ENCODE assay signal across 8 cellular contexts in the genomic region with DNA sequence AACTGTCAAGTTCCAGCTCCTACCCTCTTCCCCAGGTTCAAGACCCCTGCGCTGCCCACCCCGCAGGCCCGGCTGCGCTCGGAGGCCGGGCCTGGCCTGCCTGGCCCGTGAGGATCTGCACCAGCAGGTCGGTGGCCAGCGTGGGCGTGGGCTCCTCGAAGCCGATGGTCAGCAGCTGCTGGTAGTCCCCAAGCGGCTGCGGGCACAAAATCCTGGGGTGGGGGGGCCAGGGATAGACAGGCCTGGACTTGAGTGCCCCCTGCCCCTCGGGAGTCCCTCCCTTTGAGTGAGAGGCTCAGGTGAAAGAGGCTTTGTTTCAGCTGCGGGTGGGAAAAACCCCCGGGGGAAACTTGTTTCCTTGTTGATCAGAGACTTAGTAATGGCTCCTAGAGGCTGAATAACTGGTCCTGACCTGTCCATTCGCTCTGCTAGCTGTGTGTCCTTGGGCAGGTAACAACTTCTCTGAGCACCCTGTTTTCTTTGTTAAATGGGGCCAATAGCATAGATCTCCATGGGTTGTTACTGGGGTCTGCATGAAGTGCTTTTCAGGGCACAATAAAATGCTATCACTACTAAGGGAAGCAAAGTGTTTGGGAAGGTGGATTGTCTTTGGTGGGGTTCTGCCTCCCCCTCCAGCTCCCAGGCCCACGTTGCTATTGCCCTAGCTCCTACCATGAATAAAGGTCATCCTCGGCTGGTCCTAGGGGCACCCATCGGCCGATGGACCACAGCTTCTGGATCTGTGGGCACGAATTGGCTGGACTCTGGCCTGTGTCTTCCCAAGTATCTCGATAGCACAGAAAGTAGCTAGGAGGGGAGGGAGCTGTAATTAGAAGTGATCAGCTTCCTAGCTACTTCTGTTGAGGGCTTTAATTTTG. TPM values are rescaled to one million over a fixed set of nuclear protein-coding genes. Genes with fewer than 3 reads are reported as not detected.
A peak's percentile ranks its signal among the peaks of the same experiment; 100 is the strongest.
DNase-seq lines count a peak whose midpoint lies in the region; ATAC-seq and TF ChIP-seq lines count a peak whose summit lies in the region.

No MANE protein-coding gene starts in this region.

- H3K9me2 ChIP-seq in PC-9 (ENCODE audit: insufficient read depth), result no peaks in the 10 kb centered on the region

- H3K4me1 ChIP-seq in PC-9 (replicated peaks; ENCODE audit: insufficient read depth), result peaks cover 16% of the 10 kb centered on the region
- peaks cover 47% of the 10 kb centered on the region for H3K4me1 ChIP-seq in mononuclear cell (ENCODE audit: insufficient read depth, low read length)
- peaks cover 15 to 29% (median 19%) of the 10 kb centered on the region in 4 donors for H3K4me1 ChIP-seq in upper lobe of left lung

- POLR2A ChIA-PET in PC-9 (lab: Charles Lee; ENCODE audit: unreplicated experiment), result interaction anchor here (0.6 kb wide), 1 partner anchor 350 kb away, joined by 6 read pairs; no protein-coding TSS in a partner anchor

- no peaks in the 10 kb centered on the region for H4K20me1 ChIP-seq in PC-9 (ENCODE audit: insufficient read depth)

- DNase-seq in CD1c-positive myeloid dendritic cell (ENCODE audit: extremely low spot score) (peak; percentile 58), PC-9 (no peak), choroid plexus epithelial cell (ENCODE audit: low read depth) (peak; percentile 28), upper lobe of left lung (peak in 1 of 2 donors; percentile 90), NCI-H226 (no peak), SK-N-DZ (ENCODE audit: low spot score) (no peak)

- H2AFZ ChIP-seq in PC-9, result peak overlapping the region; percentile 87

- WGBS in upper lobe of left lung, 2 donors, result 26 to 37% methylated on average over 13 to 21 of the region's 24 CpGs

- CTCF ChIA-PET in PC-9 (lab: Charles Lee), result interaction anchor here (0.5 to 0.6 kb wide), 4 partner anchors 33 to 393 kb away, joined by 3 to 4 read pairs (median 3); partner anchors contain the start of genes DCAF15 and PTGER1

- no peak for TF ChIP-seq EP300 in upper lobe of left lung (IDR thresholded peaks at IDR 0.05)

- TF ChIP-seq POLR2A in upper lobe of left lung (IDR thresholded peaks at IDR 0.05), result peak in 1 of 4 donors; percentile 0

- H3K4me3 ChIP-seq in PC-9 (peak overlapping the region; percentile 81), choroid plexus epithelial cell (ENCODE audit: low read depth, low read length) (peak overlapping the region; percentile 73), mononuclear cell (ENCODE audit: low read length) (peak overlapping the region; percentile 52), upper lobe of left lung (peak overlapping the region; percentile 68 to 98 (median 71))

- H3K79me2 ChIP-seq in PC-9 (ENCODE audit: low read depth), result peaks cover 14% of the 10 kb centered on the region

- intact Hi-C loops in PC-9 (cut with micrococcal nuclease; ENCODE audit: unreplicated experiment), result loop anchor here (2.0 to 5.0 kb wide), 3 partner anchors 35 to 337 kb away; partner anchors contain the start of genes ASF1B, DDX39A and PRKACA

- H3K36me3 ChIP-seq in PC-9 (ENCODE audit: low read depth), result no peaks in the 10 kb centered on the region
- H3K36me3 ChIP-seq in upper lobe of left lung, result peaks cover 0 to 5% (median 0%) of the 10 kb centered on the region in 4 donors

- ATAC-seq in GM21717 (IDR thresholded peaks at IDR 0.05; ENCODE audit: unreplicated experiment), result peak; percentile 11
- peak; percentile 32 to 35 for ATAC-seq in upper lobe of left lung (ENCODE audit: low FRiP score in 2 of 2)

- no peaks in the 10 kb centered on the region for H3K9me3 ChIP-seq in PC-9 (ENCODE audit: insufficient read depth, low read depth)
- H3K9me3 ChIP-seq in mononuclear cell (ENCODE audit: low read depth, low read length), result no peaks in the 10 kb centered on the region
- H3K9me3 ChIP-seq in upper lobe of left lung, result no peaks in the 10 kb centered on the region

- peak overlapping the region; percentile 91 for H3K4me2 ChIP-seq in PC-9

- H3K27me3 ChIP-seq in PC-9 (ENCODE audit: insufficient read depth, low read depth) (no peaks in the 10 kb centered on the region), mononuclear cell (ENCODE audit: insufficient read depth, low read length) (no peaks in the 10 kb centered on the region), upper lobe of left lung (no peaks in the 10 kb centered on the region)

- H3K27ac ChIP-seq in PC-9, result peak overlapping the region; percentile 71
- H3K27ac ChIP-seq in upper lobe of left lung, result peak overlapping the region; percentile 85 to 93 (median 88)

- TSS peak; percentile 66 for BruUV-seq in PC-9 (replicated peaks; lab: Mats Ljungman, UMichigan)

- peak; percentile 17; the same call in 1 of the 2 replicates for TF ChIP-seq CTCF in PC-9 (conservative IDR thresholded peaks at IDR 0.05)
- no peak for TF ChIP-seq CTCF in choroid plexus epithelial cell (conservative IDR thresholded peaks at IDR 0.05; ENCODE audit: low read depth, low read length)
- no peak for TF ChIP-seq CTCF in upper lobe of left lung (IDR thresholded peaks at IDR 0.05)

- H3F3A ChIP-seq in PC-9 (ENCODE audit: insufficient read depth, low read depth), result peaks cover 20% of the 10 kb centered on the region; the same call in 1 of the 2 replicates

RNA-seq across cellular contexts. Expression of gene C19orf67, which starts 3.5 kb away (rescaled TPM):
- total RNA-seq in PC-9 (2021), result not detected in 2 replicates
- total RNA-seq in mononuclear cell, result not detected
- total RNA-seq in upper lobe of left lung, result under 1 TPM in 1 of 6 donors, not detected in 5; 0.40 TPM
- polyA plus RNA-seq in SK-N-DZ (2014; cell fraction: cytosol; rRNA removed), result not detected in 2 replicates
- polyA plus RNA-seq in SK-N-DZ (2014; cell fraction: nucleus; rRNA removed), result 2.9 TPM in 1 of 2 replicates, not detected in the other

RNA-seq across cellular contexts. Expression of gene SAMD1, which starts 8.5 kb away (rescaled TPM):
- total RNA-seq in PC-9 (2021) (50.3 and 54.7 TPM in 2 replicates), mononuclear cell (22.2 TPM), upper lobe of left lung (10 to 100 TPM; 17.8 to 62.8 (median 37.0) TPM)
- 65.0 and 85.3 TPM in 2 replicates for polyA plus RNA-seq in SK-N-DZ (2014; cell fraction: cytosol; rRNA removed)
- polyA plus RNA-seq in SK-N-DZ (2014; cell fraction: nucleus; rRNA removed), result 72.7 and 75.8 TPM in 2 replicates

RNA-seq across cellular contexts. Expression of gene MISP3, which starts 9.4 kb away (rescaled TPM):
- 6.7 and 10.5 TPM in 2 replicates for total RNA-seq in PC-9 (2021)
- 1.7 TPM for total RNA-seq in mononuclear cell
- total RNA-seq in upper lobe of left lung, result 10 to 100 TPM in 3 of 6 donors, 1 to 10 TPM in 3; 7.9 to 31.2 (median 12.3) TPM
- 1.3 and 2.7 TPM in 2 replicates for polyA plus RNA-seq in SK-N-DZ (2014; cell fraction: cytosol; rRNA removed)
- 2.3 and 3.9 TPM in 2 replicates for polyA plus RNA-seq in SK-N-DZ (2014; cell fraction: nucleus; rRNA removed)

RNA-seq across cellular contexts. Expression of gene PALM3, which starts 20.2 kb away (rescaled TPM):
- 25.0 and 28.8 TPM in 2 replicates for total RNA-seq in PC-9 (2021)
- total RNA-seq in mononuclear cell, result under 0.01 TPM
- 100 to 1,000 TPM in 1 of 6 donors, 10 to 100 TPM in 2, 1 to 10 TPM in 2, under 1 TPM in 1; 0.15 to 123 (median 11.0) TPM for total RNA-seq in upper lobe of left lung
- 1.8 TPM in 1 of 2 replicates, not detected in the other for polyA plus RNA-seq in SK-N-DZ (2014; cell fraction: cytosol; rRNA removed)
- 0.82 and 0.93 TPM in 2 replicates for polyA plus RNA-seq in SK-N-DZ (2014; cell fraction: nucleus; rRNA removed)

RNA-seq across cellular contexts. Expression of gene PRKACA, which starts 35.5 kb away (rescaled TPM):
- total RNA-seq in PC-9 (2021), result 62.0 and 82.8 TPM in 2 replicates
- total RNA-seq in mononuclear cell, result 62.0 TPM
- total RNA-seq in upper lobe of left lung, result 100 to 1,000 TPM in 1 of 6 donors, 10 to 100 TPM in 5; 24.1 to 107 (median 51.7) TPM
- 42.1 and 57.4 TPM in 2 replicates for polyA plus RNA-seq in SK-N-DZ (2014; cell fraction: cytosol; rRNA removed)
- 15.8 and 25.2 TPM in 2 replicates for polyA plus RNA-seq in SK-N-DZ (2014; cell fraction: nucleus; rRNA removed)

Comparison
In these comparisons a context has a peak if more than half of its experiments do, and no peak if none do; other contexts are left out.
1. DNase-seq: peak in CD1c-positive myeloid dendritic cell (single experiment) and choroid plexus epithelial cell (single experiment); none in PC-9 (0 of 2), NCI-H226 (single experiment) and SK-N-DZ (single experiment).
2. Peak in every context shown above with its lines, with median percentiles within 50 percentile points of each other: H3K4me3 ChIP-seq.